12 cellular contexts compared by ENCODE assay signal in the genomic region with DNA sequence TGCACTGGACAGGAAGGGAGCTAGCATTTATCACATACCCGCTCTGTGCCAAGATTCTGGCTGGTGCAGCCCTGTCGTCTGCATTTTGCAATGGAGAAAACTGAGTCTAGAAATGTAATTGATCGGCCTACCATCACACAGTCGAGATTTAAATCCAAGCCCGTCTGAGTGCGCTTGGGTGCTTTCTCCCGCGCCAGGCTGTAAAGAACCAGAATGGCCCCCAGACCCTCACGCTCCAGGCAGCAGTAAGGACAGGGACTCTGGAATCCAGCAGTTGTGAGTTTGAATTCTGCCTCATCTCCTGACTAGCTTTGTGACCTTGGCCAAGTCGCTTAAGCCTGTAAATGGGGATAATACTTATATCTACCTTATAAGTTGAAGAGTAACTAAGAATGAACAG. TPM values are rescaled to one million over a fixed set of nuclear protein-coding genes. Genes with fewer than 3 reads are reported as not detected.
DNase-seq lines count a peak whose midpoint lies in the region; ATAC-seq and TF ChIP-seq lines count a peak whose summit lies in the region.
"Had no signal": no experiment of that assay in that cellular context is flagged by ENCODE, and none has a peak within 500 bp of the region (broad histone marks: within the 10 kb centered on the region; RNA-seq: fewer than 3 reads in every experiment).

No MANE protein-coding gene starts in this region.

- no peak for DNase-seq in adipocyte (ENCODE audit: low read depth)
- DNase-seq in hepatocyte (ENCODE audit: low spot score) = no peak
- peak; percentile 21 for DNase-seq in sciatic nerve (ENCODE audit: low spot score)
- DNase-seq in foreskin fibroblast = no peak
- no peak for DNase-seq in D341Med (ENCODE audit: low spot score)
- DNase-seq in HK-2 (ENCODE audit: unreplicated experiment) = no peak
- DNase-seq: activated CD4-positive, CD25-positive, alpha-beta regulatory T cell; DMS79; glutamatergic neuron had no signal

- H3K27me3 ChIP-seq in adipocyte (replicated peaks; ENCODE audit: control insufficient read depth, insufficient read depth, low read length) (no peaks in the 10 kb centered on the region), hepatocyte (no peaks in the 10 kb centered on the region)

- H3K27ac ChIP-seq in C4-2B (peak overlapping the region; percentile 63), hepatocyte (peak overlapping the region; percentile 86)

- H3K9me3 ChIP-seq in adipocyte (ENCODE audit: control insufficient read depth, low read length) (no peaks in the 10 kb centered on the region), hepatocyte (ENCODE audit: low read depth) (no peaks in the 10 kb centered on the region)

- peaks cover 77% of the 10 kb centered on the region for H3K79me2 ChIP-seq in hepatocyte

- H3K4me1 ChIP-seq in adipocyte (ENCODE audit: control insufficient read depth, insufficient read depth, low read length) = peaks cover 65% of the 10 kb centered on the region
- peaks cover 33% of the 10 kb centered on the region for H3K4me1 ChIP-seq in hepatocyte (ENCODE audit: insufficient read depth)

- no peak overlapping the region for H2AFZ ChIP-seq in hepatocyte

- H3K36me3 ChIP-seq in adipocyte (ENCODE audit: control insufficient read depth, insufficient read depth, low read length, severe bottlenecking) (peaks cover 45% of the 10 kb centered on the region), hepatocyte (replicated peaks; ENCODE audit: insufficient read depth, low read depth) (no peaks in the 10 kb centered on the region)

- TF ChIP-seq CTCF in C4-2B (conservative IDR thresholded peaks at IDR 0.05) (no peak), hepatocyte (IDR thresholded peaks at IDR 0.05; ENCODE audit: poor library complexity) (no peak), foreskin fibroblast (IDR thresholded peaks at IDR 0.05; ENCODE audit: low read depth, low read length) (no peak)

- intact Hi-C loops in sciatic nerve (cut with DNase I) = no loop called here

- peaks cover 30% of the 10 kb centered on the region for H4K20me1 ChIP-seq in hepatocyte (ENCODE audit: insufficient read depth, poor library complexity, severe bottlenecking)

- no peaks in the 10 kb centered on the region for H3K9me2 ChIP-seq in hepatocyte (replicated peaks; ENCODE audit: insufficient read depth)

- H3K4me3 ChIP-seq in adipocyte (ENCODE audit: low read length) = no peak overlapping the region
- no peak overlapping the region for H3K4me3 ChIP-seq in hepatocyte
- H3K4me3 ChIP-seq in foreskin fibroblast (ENCODE audit: low read depth in 1 of 2, low read length in 2 of 2) = no peak overlapping the region

- peak overlapping the region; percentile 39 for H3K9ac ChIP-seq in adipocyte (ENCODE audit: low read length)

- WGBS in hepatocyte (ENCODE audit: low lambda C conversion rate, missing lambda C conversion rate) = 96% methylated on average over 10 of the region's 10 CpGs

- H3K4me2 ChIP-seq in hepatocyte = peak overlapping the region; percentile 29

- no peak for ATAC-seq in sciatic nerve
- no peak for ATAC-seq in GM19395 (IDR thresholded peaks at IDR 0.05; ENCODE audit: unreplicated experiment)
- ATAC-seq: left colon had no signal

RNA-seq across cellular contexts. Expression of a gene that starts 10.8 kb away (rescaled TPM):
- total RNA-seq in hepatocyte (103 and 147 TPM in 2 replicates), sciatic nerve (247 TPM)
- 224 and 228 TPM in 2 replicates for polyA plus RNA-seq in hepatocyte

RNA-seq across cellular contexts. Expression of a gene that starts 31.5 kb away (rescaled TPM):
- total RNA-seq in hepatocyte = 28.1 and 32.1 TPM in 2 replicates
- 77.1 and 81.8 TPM in 2 replicates for polyA plus RNA-seq in hepatocyte
- 72.1 TPM for total RNA-seq in sciatic nerve
